8 cellular contexts compared by ENCODE assay signal in genomic region chr11:134224710-134225662, GRCh38. TPM values are rescaled to one million over a fixed set of nuclear protein-coding genes. Genes with fewer than 3 reads are reported as not detected.
DNase-seq lines count a peak whose midpoint lies in the region; ATAC-seq and TF ChIP-seq lines count a peak whose summit lies in the region.

No MANE protein-coding gene starts in this region.

- TF ChIP-seq CTCF in C4-2B (conservative IDR thresholded peaks at IDR 0.05) (no peak), thyroid gland (IDR thresholded peaks at IDR 0.05) (no peak)

- peak; percentile 70 for DNase-seq in RKO (ENCODE audit: low spot score)
- DNase-seq in activated gamma-delta T cell treated with Interleukin-2 at 50 U/mL for 16 hours = peak; percentile 41
- DNase-seq in globus pallidus (ENCODE audit: low spot score) = peak; percentile 81
- peak; percentile 67 for DNase-seq in occipital lobe (lab: John Stamatoyannopoulos, UW)
- peak; percentile 72 to 73 for DNase-seq in thyroid gland

- H3K4me1 ChIP-seq in thyroid gland = peaks cover 22 to 25% of the 10 kb centered on the region in 2 donors

- WGBS in thyroid gland, 2 donors = 0% methylated on average over 8 to 31 of the region's 93 CpGs

- no peaks in the 10 kb centered on the region for H3K9me3 ChIP-seq in thyroid gland

- peak overlapping the region; percentile 87 for H3K27ac ChIP-seq in C4-2B
- H3K27ac ChIP-seq in thyroid gland = peak overlapping the region; percentile 81 to 94 (median 91)

- ATAC-seq in GM19438 (IDR thresholded peaks at IDR 0.05; ENCODE audit: low read depth, unreplicated experiment) = peak; percentile 14
- peak; percentile 21 for ATAC-seq in HG03571 (IDR thresholded peaks at IDR 0.05; ENCODE audit: unreplicated experiment)

- H3K4me3 ChIP-seq in thyroid gland (replicated peaks in 1 of 3) = peak overlapping the region; percentile 38 to 72 (median 71)

- H3K27me3 ChIP-seq in thyroid gland = no peaks in the 10 kb centered on the region

- peak in 1 of 2 donors; percentile 52 for TF ChIP-seq POLR2A in thyroid gland (IDR thresholded peaks at IDR 0.05)

- peaks cover 0 to 5% of the 10 kb centered on the region in 2 donors for H3K36me3 ChIP-seq in thyroid gland

- intact Hi-C loops in thyroid gland (cut with DNase I) = no loop called here

RNA-seq across cellular contexts. Expression of gene VPS26B, which starts 0.5 kb away (rescaled TPM):
- total RNA-seq in occipital lobe = 61.9 TPM
- total RNA-seq in thyroid gland = 10 to 100 TPM; 40.8 to 51.3 (median 44.4) TPM

RNA-seq across cellular contexts. Expression of gene NCAPD3, which starts 1.2 kb away (rescaled TPM):
- total RNA-seq in occipital lobe (11.4 TPM), thyroid gland (10 to 100 TPM; 17.5 to 31.4 (median 21.9) TPM)

RNA-seq across cellular contexts. Expression of gene THYN1, which starts 28.2 kb away (rescaled TPM):
- total RNA-seq in occipital lobe = 41.5 TPM
- 10 to 100 TPM; 42.4 to 77.9 (median 63.8) TPM for total RNA-seq in thyroid gland

RNA-seq across cellular contexts. Expression of gene ACAD8, which starts 28.4 kb away (rescaled TPM):
- total RNA-seq in occipital lobe (28.7 TPM), thyroid gland (100 to 1,000 TPM in 1 of 4 donors, 10 to 100 TPM in 3; 57.2 to 130 (median 73.2) TPM)

RNA-seq across cellular contexts. Expression of gene GLB1L3, which starts 51.2 kb away (rescaled TPM):
- total RNA-seq in occipital lobe (0.47 TPM), thyroid gland (1 to 10 TPM in 2 of 4 donors, under 1 TPM in 2; 0.63 to 2.0 (median 0.94) TPM)

Comparison
In these comparisons a context has a peak if more than half of its experiments do, and no peak if none do; other contexts are left out.
1. Peak in every context shown above with its lines: DNase-seq, ATAC-seq, H3K4me3 ChIP-seq and H3K27ac ChIP-seq.